In genomic region chr20:57622579-57623381, GRCh38 we compare ENCODE assay signal across 8 cellular contexts. TPM values are rescaled to one million over a fixed set of nuclear protein-coding genes. Genes with fewer than 3 reads are reported as not detected.
DNase-seq lines count a peak whose midpoint lies in the region; ATAC-seq and TF ChIP-seq lines count a peak whose summit lies in the region.

No MANE protein-coding gene starts in this region.

- H3K9me3 Mint-ChIP-seq in brain: peaks cover 0 to 17% (median 6%) of the 10 kb centered on the region in 5 experiments

- peak; percentile 35 for DNase-seq in DMS79 treated with DMSO at 0.1 percent for 48 hours (lab: John Stamatoyannopoulos, UW)
- DNase-seq in LoVo (ENCODE audit: low spot score): peak; percentile 71
- DNase-seq in T-helper 9 cell: peak; percentile 68
- peak; percentile 67 for DNase-seq in left kidney (ENCODE audit: low read depth, low spot score)
- DNase-seq in stimulated activated CD8-positive, alpha-beta memory T cell treated with anti-CD3 and anti-CD28 coated beads, Interleukin-12 subunit alpha, Interleukin-12 subunit beta, amount 100 ng/mL, for 1 hour (ENCODE audit: low read depth): peak; percentile 51

- H3K27ac Mint-ChIP-seq in brain: no peak overlapping the region

- ATAC-seq in GM19463 (IDR thresholded peaks at IDR 0.05; ENCODE audit: unreplicated experiment): no peak
- ATAC-seq in HG03280 (IDR thresholded peaks at IDR 0.05; ENCODE audit: unreplicated experiment): no peak

- no peaks in the 10 kb centered on the region for H3K36me3 Mint-ChIP-seq in brain

- TF ChIP-seq CTCF in brain (conservative IDR thresholded peaks at IDR 0.05): peak; percentile 67 to 80

- no peak overlapping the region for H3K4me3 Mint-ChIP-seq in brain

- H3K4me1 Mint-ChIP-seq in brain: peaks cover 12% of the 10 kb centered on the region

- H3K27me3 Mint-ChIP-seq in brain: peaks cover 11% of the 10 kb centered on the region

RNA-seq across cellular contexts. Expression of gene ZBP1, which starts 2.6 kb away (rescaled TPM):
- not detected for polyA plus RNA-seq in brain (ENCODE audit: insufficient read depth, low read depth, low replicate concordance)
